ENCODE assay signal across 1 cellular context in genomic region chr10:70090951-70091350, GRCh38.
TF ChIP-seq lines count a peak whose summit lies in the region.

No MANE protein-coding gene starts in this region.

TF ChIP-seq in A549, 52 proteins besides CTCF, POLR2A, EP300 and RAD21:
- TF ChIP-seq JUNB (IDR thresholded peaks at IDR 0.05): no peak
- no peak for TF ChIP-seq JUN (IDR thresholded peaks at IDR 0.05)
- no peak for TF ChIP-seq RARB (CRISPR knock-in tag; IDR thresholded peaks at IDR 0.05)
- no peak for TF ChIP-seq NFE2L2 (conservative IDR thresholded peaks at IDR 0.05; ENCODE audit: low read length)
- TF ChIP-seq ESRRA (IDR thresholded peaks at IDR 0.05; ENCODE audit: borderline replicate concordance, low read length): no peak
- no peak for TF ChIP-seq ZC3H11A (IDR thresholded peaks at IDR 0.05)
- no peak for TF ChIP-seq MAX (IDR thresholded peaks at IDR 0.05)
- TF ChIP-seq FOSB (CRISPR knock-in tag; IDR thresholded peaks at IDR 0.05): no peak
- TF ChIP-seq KDM1A (IDR thresholded peaks at IDR 0.05; ENCODE audit: low read depth): no peak
- TF ChIP-seq BHLHE40 (IDR thresholded peaks at IDR 0.05; ENCODE audit: low read depth, low read length): no peak
- TF ChIP-seq ZFP36 (IDR thresholded peaks at IDR 0.05; ENCODE audit: borderline replicate concordance, partially characterized antibody): no peak
- TF ChIP-seq ZNF302 (CRISPR knock-in tag; IDR thresholded peaks at IDR 0.05): no peak
- no peak for TF ChIP-seq HOXA7 (CRISPR knock-in tag; IDR thresholded peaks at IDR 0.05)
- no peak for TF ChIP-seq MAFK (IDR thresholded peaks at IDR 0.05; ENCODE audit: partially characterized antibody)
- TF ChIP-seq TFCP2L1 (CRISPR knock-in tag; IDR thresholded peaks at IDR 0.05): no peak
- no peak for TF ChIP-seq SMC3 (IDR thresholded peaks at IDR 0.05)
TF ChIP-seq in A549: peak in this region for 0.
